Comparison of ENCODE assay signal across 8 cellular contexts in genomic region chr10:87083576-87084290, GRCh38. TPM values are rescaled to one million over a fixed set of nuclear protein-coding genes. Genes with fewer than 3 reads are reported as not detected.
DNase-seq lines count a peak whose midpoint lies in the region; ATAC-seq, FAIRE-seq and TF ChIP-seq lines count a peak whose summit lies in the region.
"Not testable (repeated sequence)": the region's sequence is repeated elsewhere in the genome, so short reads cannot be mapped to it uniquely, and the experiment has no call there.

No MANE protein-coding gene starts in this region.

- peak overlapping the region; percentile 82 for H3K27ac ChIP-seq in CD4-positive, CD25-positive, alpha-beta regulatory T cell (ENCODE audit: insufficient read depth, low read length, poor library complexity, severe bottlenecking)
- H3K27ac ChIP-seq in astrocyte (ENCODE audit: low read depth, low read length) (peak overlapping the region; percentile 96), esophagus muscularis mucosa (replicated peaks in 1 of 4) (peak overlapping the region in 3 of 4 donors; percentile 48 to 65 (median 59))

- H3K4me2 ChIP-seq in astrocyte (ENCODE audit: low read length), result peak overlapping the region; percentile 78

- peaks cover 36% of the 10 kb centered on the region for H3K4me1 ChIP-seq in CD4-positive, CD25-positive, alpha-beta regulatory T cell (ENCODE audit: control insufficient read depth, insufficient read depth, low read length, poor library complexity, severe bottlenecking)
- H3K4me1 ChIP-seq in astrocyte (ENCODE audit: insufficient read depth, low read length) (peaks cover 26% of the 10 kb centered on the region), esophagus muscularis mucosa (peaks cover 10 to 48% (median 40%) of the 10 kb centered on the region in 4 donors)

- not testable (repeated sequence) for H3K36me3 Mint-ChIP-seq in CD4-positive, CD25-positive, alpha-beta regulatory T cell; astrocyte (ENCODE audit: low read depth, unreplicated experiment)

- TF ChIP-seq CTCF in astrocyte (IDR thresholded peaks at IDR 0.05; ENCODE audit: insufficient read depth, low read depth, low read length); esophagus muscularis mucosa (IDR thresholded peaks at IDR 0.05): not testable (repeated sequence)

- H3K9ac ChIP-seq in astrocyte (ENCODE audit: low read length), result peak overlapping the region; percentile 85

- not testable (repeated sequence) for H3K9me3 Mint-ChIP-seq in CD4-positive, CD25-positive, alpha-beta regulatory T cell; astrocyte (ENCODE audit: unreplicated experiment)

- FAIRE-seq in astrocyte (lab: Jason Lieb, UNC), result not testable (repeated sequence)

- H2AFZ ChIP-seq in astrocyte (ENCODE audit: low read depth, low read length), result not testable (repeated sequence)

- H3K4me3 Mint-ChIP-seq in CD4-positive, CD25-positive, alpha-beta regulatory T cell, result peak overlapping the region; percentile 3 to 69 (median 36)
- not testable (repeated sequence) for H3K4me3 Mint-ChIP-seq in astrocyte (ENCODE audit: unreplicated experiment)

- peaks cover 51% of the 10 kb centered on the region for H3K79me2 ChIP-seq in astrocyte (ENCODE audit: insufficient read depth, low read length)

- peak; percentile 42 to 58 (median 42) for DNase-seq in CD4-positive, CD25-positive, alpha-beta regulatory T cell
- DNase-seq in T-helper 22 cell (ENCODE audit: low read depth) (peak; percentile 50), astrocyte (ENCODE audit: low read depth) (peak; percentile 80), lung microvascular endothelial cell (ENCODE audit: low read depth in 2 of 2) (peak; percentile 89 to 92)
- DNase-seq in esophagus muscularis mucosa (ENCODE audit: extremely low spot score), result not testable (repeated sequence)
- DNase-seq in stimulated activated CD8-positive, alpha-beta memory T cell treated with anti-CD3 and anti-CD28 coated beads, Interleukin-4, amount 100 ng/mL, for 48 hours, result peak; percentile 40

- H3K27me3 Mint-ChIP-seq in CD4-positive, CD25-positive, alpha-beta regulatory T cell; astrocyte (ENCODE audit: low read depth, unreplicated experiment): not testable (repeated sequence)

- TF ChIP-seq EP300 in esophagus muscularis mucosa (IDR thresholded peaks at IDR 0.05), result not testable (repeated sequence)

- not testable (repeated sequence) for H3K9me3 ChIP-seq in CD4-positive, CD25-positive, alpha-beta regulatory T cell (ENCODE audit: control insufficient read depth in 2 of 2, low read length in 2 of 2); astrocyte (ENCODE audit: insufficient read depth, low read depth, low read length); esophagus muscularis mucosa

- TF ChIP-seq POLR2A in esophagus muscularis mucosa (IDR thresholded peaks at IDR 0.05; ENCODE audit: low read depth), result not testable (repeated sequence)

- peaks cover 13% of the 10 kb centered on the region for H4K20me1 ChIP-seq in astrocyte (ENCODE audit: insufficient read depth, low read length)

- H3K4me1 Mint-ChIP-seq in CD4-positive, CD25-positive, alpha-beta regulatory T cell, result peaks cover 42 to 70% (median 55%) of the 10 kb centered on the region in 4 donors
- H3K4me1 Mint-ChIP-seq in astrocyte (ENCODE audit: low read depth, unreplicated experiment), result peaks cover 26% of the 10 kb centered on the region

- peak; percentile 62 to 70 for ATAC-seq in CD4-positive, CD25-positive, alpha-beta regulatory T cell (ENCODE audit: low read depth in 2 of 2)
- peak; percentile 41 for ATAC-seq in GM21717 (IDR thresholded peaks at IDR 0.05; ENCODE audit: unreplicated experiment)
- peak; percentile 43 for ATAC-seq in HG03457 (IDR thresholded peaks at IDR 0.05; ENCODE audit: unreplicated experiment)

- not testable (repeated sequence) for H3K36me3 ChIP-seq in CD4-positive, CD25-positive, alpha-beta regulatory T cell (ENCODE audit: control insufficient read depth, insufficient read depth, low read length); astrocyte (ENCODE audit: insufficient read depth, low read length); esophagus muscularis mucosa

- peak overlapping the region; percentile 91 to 95 (median 93) for H3K27ac Mint-ChIP-seq in CD4-positive, CD25-positive, alpha-beta regulatory T cell
- H3K27ac Mint-ChIP-seq in astrocyte (ENCODE audit: unreplicated experiment), result peak overlapping the region; percentile 75

- H3K27me3 ChIP-seq in CD4-positive, CD25-positive, alpha-beta regulatory T cell (ENCODE audit: control insufficient read depth, insufficient read depth, low read length); astrocyte (ENCODE audit: insufficient read depth, low read length); esophagus muscularis mucosa: not testable (repeated sequence)

- WGBS in esophagus muscularis mucosa, result 47% methylated on average over 5 of the region's 5 CpGs

- intact Hi-C loops in esophagus muscularis mucosa (cut with DNase I), result not testable (repeated sequence)

- H3K4me3 ChIP-seq in CD4-positive, CD25-positive, alpha-beta regulatory T cell (ENCODE audit: low read depth, low read length), result peak overlapping the region; percentile 60
- not testable (repeated sequence) for H3K4me3 ChIP-seq in astrocyte (ENCODE audit: insufficient read depth, low read depth, low read length); esophagus muscularis mucosa

RNA-seq across cellular contexts. Expression of gene GLUD1, which starts 10.9 kb away (rescaled TPM):
- 124 TPM for total RNA-seq in CD4-positive, CD25-positive, alpha-beta regulatory T cell
- 100 to 1,000 TPM; 122 to 157 (median 130) TPM for polyA plus RNA-seq in CD4-positive, CD25-positive, alpha-beta regulatory T cell
- total RNA-seq in astrocyte, result 93.1 and 96.6 TPM in 2 replicates
- 100 to 1,000 TPM; 152 to 187 (median 161) TPM for total RNA-seq in esophagus muscularis mucosa
- total RNA-seq in lung microvascular endothelial cell, result 141 and 146 TPM in 2 replicates

RNA-seq across cellular contexts. Expression of gene SHLD2, which starts 11.3 kb away (rescaled TPM):
- 30.5 TPM for total RNA-seq in CD4-positive, CD25-positive, alpha-beta regulatory T cell
- 10 to 100 TPM; 20.9 to 32.8 (median 22.8) TPM for polyA plus RNA-seq in CD4-positive, CD25-positive, alpha-beta regulatory T cell
- total RNA-seq in astrocyte, result 23.2 TPM in 2 replicates
- 10 to 100 TPM; 17.0 to 25.7 (median 22.8) TPM for total RNA-seq in esophagus muscularis mucosa
- total RNA-seq in lung microvascular endothelial cell, result 14.6 and 19.2 TPM in 2 replicates
